Comparison of ENCODE assay signal across 8 cellular contexts in genomic region chrX:120561634-120562568, GRCh38. TPM values are rescaled to one million over a fixed set of nuclear protein-coding genes. Genes with fewer than 3 reads are reported as not detected.
DNase-seq lines count a peak whose midpoint lies in the region; ATAC-seq, FAIRE-seq and TF ChIP-seq lines count a peak whose summit lies in the region.

No MANE protein-coding gene starts in this region.

- H3K27ac Mint-ChIP-seq in memory B cell = peak overlapping the region; percentile 98

- DNase-seq in heart right ventricle = no peak
- DNase-seq in Right ventricle myocardium superior = no peak
- no peak for DNase-seq in GM12878 (ENCODE audit: low read depth, low spot score)
- DNase-seq in memory B cell (ENCODE audit: low spot score in 2 of 2) = no peak
- DNase-seq in vagina (ENCODE audit: extremely low spot score in 2 of 2) = no peak
- no peak for DNase-seq in MV-4-11 (lab: John Stamatoyannopoulos, UW)
- DNase-seq in epidermal melanocyte (ENCODE audit: insufficient read length, low spot score) = no peak

- peaks cover 2% of the 10 kb centered on the region for H3K36me3 Mint-ChIP-seq in memory B cell

- in situ Hi-C loops in GM12878 (cut with MboI) = no loop called here

- H4K20me1 ChIP-seq in GM12878 (ENCODE audit: control insufficient read depth, insufficient read depth) = no peaks in the 10 kb centered on the region

- peaks cover 36% of the 10 kb centered on the region for H3K79me2 ChIP-seq in GM12878 (ENCODE audit: control insufficient read depth, insufficient read depth, low read length)

- BruUV-seq in GM12878 (replicated peaks; lab: Mats Ljungman, UMichigan) = TSS peak; percentile 98

- TF ChIP-seq CTCF in heart right ventricle (IDR thresholded peaks at IDR 0.05) (no peak), GM12878 (IDR thresholded peaks at IDR 0.05 in 2 of 3, conservative IDR thresholded peaks at IDR 0.05 in 1 of 3; ENCODE audit: control insufficient read depth in 2 of 3, extremely low read depth in 1 of 3, insufficient read depth in 1 of 3, low read depth in 3 of 3, low read length in 3 of 3) (no peak), vagina (IDR thresholded peaks at IDR 0.05) (no peak)

- 4 to 10% methylated on average over 12 of the region's 12 CpGs for WGBS in heart right ventricle, 2 donors
- 28% methylated on average over 12 of the region's 12 CpGs for WGBS in GM12878 (ENCODE audit: insufficient coverage, insufficient replicate concordance, low lambda C conversion rate, missing lambda C conversion rate)

- TF ChIP-seq POLR2A in GM12878 (IDR thresholded peaks at IDR 0.05; ENCODE audit: low read depth, low read length) = no peak
- TF ChIP-seq POLR2A in vagina (IDR thresholded peaks at IDR 0.05) = peak in 1 of 2 donors; percentile 42

- no peak for TF ChIP-seq EP300 in GM12878 (IDR thresholded peaks at IDR 0.05; ENCODE audit: borderline replicate concordance in 1 of 2, control insufficient read depth in 1 of 2, low read depth in 2 of 2, low read length in 2 of 2)

- SMC1A ChIA-PET in GM12878 (lab: Charles Lee; ENCODE audit: uncharacterized antibody, unreplicated experiment) = interaction anchor here (0.9 to 2.7 kb wide), 6 partner anchors 23 to 208 kb away, joined by 3 to 21 read pairs (median 4); partner anchors contain the start of gene MCTS1

- no peak for TF ChIP-seq RAD21 in GM12878 (IDR thresholded peaks at IDR 0.05; ENCODE audit: insufficient read depth, low read depth, low read length)

- H3K4me1 Mint-ChIP-seq in memory B cell = peaks cover 10% of the 10 kb centered on the region

- peaks cover 0 to 34% (median 13%) of the 10 kb centered on the region in 9 donors for H3K4me1 ChIP-seq in heart right ventricle
- H3K4me1 ChIP-seq in GM12878 (ENCODE audit: control insufficient read depth, insufficient read depth, low read length) = no peaks in the 10 kb centered on the region
- peaks cover 8% of the 10 kb centered on the region for H3K4me1 ChIP-seq in vagina

- no peaks in the 10 kb centered on the region for H3K9me3 Mint-ChIP-seq in memory B cell

- H3K27me3 ChIP-seq in heart right ventricle (no peaks in the 10 kb centered on the region), GM12878 (replicated peaks in 1 of 2; ENCODE audit: control insufficient read depth in 2 of 2, insufficient read depth in 2 of 2, low read length in 1 of 2) (no peaks in the 10 kb centered on the region), vagina (no peaks in the 10 kb centered on the region)

- H3K9me3 ChIP-seq in heart right ventricle = no peaks in the 10 kb centered on the region
- no peaks in the 10 kb centered on the region for H3K9me3 ChIP-seq in GM12878 (replicated peaks; ENCODE audit: control insufficient read depth, insufficient read depth, low read length)
- H3K9me3 ChIP-seq in vagina = no peaks in the 10 kb centered on the region

- H3K27me3 Mint-ChIP-seq in memory B cell = no peaks in the 10 kb centered on the region

- POLR2A ChIA-PET in GM12878 (lab: Charles Lee) = interaction anchor here (0.5 to 2.3 kb wide), 8 partner anchors 9 to 296 kb away, joined by 3 to 20 read pairs (median 4); partner anchors contain the start of gene MCTS1

- H3K27ac ChIP-seq in heart right ventricle = peak overlapping the region; percentile 67 to 99 (median 98)
- peak overlapping the region; percentile 37 for H3K27ac ChIP-seq in GM12878 (ENCODE audit: control insufficient read depth, insufficient read depth)
- H3K27ac ChIP-seq in vagina = peak overlapping the region; percentile 98

- intact Hi-C loops in heart right ventricle (cut with DNase I) = loop anchor here in 5 of 10 donors (1.0 to 5.0 kb wide), 4 partner anchors 40 to 111 kb away; partner anchors contain the start of genes MCTS1 (in 5 of the 5) and C1GALT1C1 (in 1 of the 5)
- intact Hi-C loops in Right ventricle myocardium superior (cut with DNase I) = loop anchor here (5.0 kb wide), 1 partner anchor 40 kb away; the partner anchor contains the start of gene MCTS1
- intact Hi-C loops in GM12878 (cut with micrococcal nuclease; ENCODE audit: unreplicated experiment) = loop anchor here (1.0 kb wide), 1 partner anchor 68 kb away; the partner anchor contains the start of gene C1GALT1C1
- intact Hi-C loops in vagina (cut with DNase I) = loop anchor here (5.0 kb wide), 1 partner anchor 40 kb away; the partner anchor contains the start of gene MCTS1

- CTCF ChIA-PET in GM12878 (lab: Yijun Ruan, JAX) = interaction anchor here (0.5 to 1.8 kb wide), 3 partner anchors 76 to 208 kb away, joined by 3 to 7 read pairs (median 4); no protein-coding TSS in a partner anchor

- RAD21 ChIA-PET in GM12878 (lab: Charles Lee; ENCODE audit: unreplicated experiment) = interaction anchor here (1.0 to 3.0 kb wide), 11 partner anchors 10 to 195 kb away, joined by 3 to 17 read pairs (median 4); partner anchors contain the start of gene MCTS1

- FAIRE-seq in GM12878 (lab: Jason Lieb, UNC) = no peak

- peak overlapping the region; percentile 57; the same call in 1 of the 2 replicates for H3K9ac ChIP-seq in GM12878 (ENCODE audit: control insufficient read depth, insufficient read depth, low read length)

- H3K36me3 ChIP-seq in heart right ventricle (peaks cover 0 to 11% (median 0%) of the 10 kb centered on the region in 9 donors), GM12878 (ENCODE audit: control insufficient read depth in 2 of 2, insufficient read depth in 2 of 2, low read length in 1 of 2) (peaks cover 0 to 3% of the 10 kb centered on the region in 2 experiments; a peak in 1 of 4 replicates), vagina (no peaks in the 10 kb centered on the region)

- ATAC-seq in heart right ventricle (no peak), Right ventricle myocardium superior (ENCODE audit: poor library complexity) (no peak), GM12878 (0 out of 3 replicates have a peak, but pooled peaks have one; percentile 7), memory B cell (ENCODE audit: low read depth) (no peak), GM21381 (IDR thresholded peaks at IDR 0.05; ENCODE audit: unreplicated experiment) (no peak)

- peak overlapping the region in 9 of 10 donors; percentile 49 to 75 (median 67) for H3K4me3 ChIP-seq in heart right ventricle
- H3K4me3 ChIP-seq in GM12878 = peak overlapping the region; percentile 74
- peak overlapping the region; percentile 52 to 61 for H3K4me3 ChIP-seq in vagina

- H3K4me3 Mint-ChIP-seq in memory B cell = peak overlapping the region; percentile 100

- H3K4me2 ChIP-seq in GM12878 (ENCODE audit: control insufficient read depth, insufficient read depth) = peak overlapping the region; percentile 1; the same call in 1 of the 2 replicates

- no peak overlapping the region for H2AFZ ChIP-seq in GM12878 (ENCODE audit: control insufficient read depth, low read depth, low read length)

RNA-seq across cellular contexts. Expression of gene CUL4B, which starts 1.1 kb away (rescaled TPM):
- total RNA-seq in heart right ventricle (10 to 100 TPM; 17.1 to 24.1 (median 19.9) TPM), Right ventricle myocardium superior (17.9 TPM), GM12878 (2014; rRNA removed) (14.3 and 17.2 TPM in 2 replicates), GM12878 (2014; rRNA removed; fragmentation: Illumina TruSeq; extraction: Trizol) (26.3 and 28.0 TPM in 2 replicates), GM12878 (2021) (29.0 and 31.4 TPM in 2 replicates), vagina (31.7 TPM)
- polyA plus RNA-seq in heart right ventricle (10 to 100 TPM in 1 of 2 donors, 1 to 10 TPM in 1; 8.2 to 12.7 TPM), GM12878 (2011; rRNA removed) (37.3 and 59.3 TPM in 2 replicates), GM12878 (2014; fragmentation: Illumina TruSeq; extraction: Trizol) (28.6 and 38.4 TPM in 2 replicates), GM12878 (2014; fragmentation: Nextera tagmentation; extraction: Ambion mirVana) (10 to 100 TPM; 11.0 to 12.1 TPM), GM12878 (2014; rRNA removed) (16.4 and 18.0 TPM in 2 replicates), GM12878 (2016; fragmentation: Nextera tagmentation; extraction: Ambion mirVana) (10 to 100 TPM; 23.7 to 25.2 TPM)
- total RNA-seq in GM12878 (2013; cell fraction: nucleolus; rRNA removed) = 36.5 and 39.8 TPM in 2 replicates
- polyA plus RNA-seq in GM12878 (2011; ENCODE audit: low read depth) = 12.8 TPM
- polyA plus RNA-seq in GM12878 (2011; cell fraction: cytosol; rRNA removed) = 18.1 and 20.5 TPM in 2 replicates
- 30.1 and 40.4 TPM in 2 replicates for polyA plus RNA-seq in GM12878 (2011; cell fraction: nucleus; rRNA removed)
- polyA plus RNA-seq in GM12878 (2012) = 20.1 and 27.4 TPM in 2 replicates
- 83.5 and 90.0 TPM in 2 replicates for polyA minus RNA-seq in GM12878 (2011; rRNA and poly(A)+ RNA removed)
- 17.2 and 18.8 TPM in 2 replicates for polyA minus RNA-seq in GM12878 (2011; cell fraction: cytosol; rRNA and poly(A)+ RNA removed)
- 12.8 and 15.6 TPM in 2 replicates for polyA minus RNA-seq in GM12878 (2011; cell fraction: nucleus; rRNA and poly(A)+ RNA removed)

RNA-seq across cellular contexts. Expression of gene MCTS1, which starts 42.0 kb away (rescaled TPM):
- total RNA-seq in heart right ventricle (10 to 100 TPM; 31.4 to 41.0 (median 35.6) TPM), Right ventricle myocardium superior (30.3 TPM), GM12878 (2014; rRNA removed) (59.5 and 65.3 TPM in 2 replicates), GM12878 (2014; rRNA removed; fragmentation: Illumina TruSeq; extraction: Trizol) (95.5 and 99.6 TPM in 2 replicates), GM12878 (2021) (65.3 and 70.1 TPM in 2 replicates), vagina (6.1 TPM)
- polyA plus RNA-seq in heart right ventricle (10 to 100 TPM; 31.5 to 41.4 TPM), GM12878 (2011; rRNA removed) (116 and 165 TPM in 2 replicates), GM12878 (2014; fragmentation: Illumina TruSeq; extraction: Trizol) (114 and 141 TPM in 2 replicates), GM12878 (2014; fragmentation: Nextera tagmentation; extraction: Ambion mirVana) (100 to 1,000 TPM; 214 to 238 TPM), GM12878 (2014; rRNA removed) (61.7 and 74.6 TPM in 2 replicates), GM12878 (2016; fragmentation: Nextera tagmentation; extraction: Ambion mirVana) (100 to 1,000 TPM; 215 TPM)
- 29.4 and 37.0 TPM in 2 replicates for total RNA-seq in GM12878 (2013; cell fraction: nucleolus; rRNA removed)
- polyA plus RNA-seq in GM12878 (2011; ENCODE audit: low read depth) = 55.7 TPM
- polyA plus RNA-seq in GM12878 (2011; cell fraction: cytosol; rRNA removed) = 37.9 and 38.0 TPM in 2 replicates
- 26.6 and 27.3 TPM in 2 replicates for polyA plus RNA-seq in GM12878 (2011; cell fraction: nucleus; rRNA removed)
- polyA plus RNA-seq in GM12878 (2012) = 67.0 and 78.1 TPM in 2 replicates
- 14.5 and 23.4 TPM in 2 replicates for polyA minus RNA-seq in GM12878 (2011; rRNA and poly(A)+ RNA removed)
- 8.5 and 8.8 TPM in 2 replicates for polyA minus RNA-seq in GM12878 (2011; cell fraction: cytosol; rRNA and poly(A)+ RNA removed)
- 8.0 and 13.9 TPM in 2 replicates for polyA minus RNA-seq in GM12878 (2011; cell fraction: nucleus; rRNA and poly(A)+ RNA removed)

Comparison
In these comparisons a context has a peak if more than half of its experiments do, and no peak if none do; other contexts are left out.
1. H3K27ac ChIP-seq: peak in every context shown above with its lines; median percentile 98 in heart right ventricle; 98 in vagina; 37 in GM12878.